ENCODE assay signal across 16 cellular contexts in genomic region chr17:9346296-9346926, GRCh38.
DNase-seq lines count a peak whose midpoint lies in the region; ATAC-seq and TF ChIP-seq lines count a peak whose summit lies in the region.
"Had no signal": no experiment of that assay in that cellular context is flagged by ENCODE, and none has a peak within 500 bp of the region (broad histone marks: within the 10 kb centered on the region; RNA-seq: fewer than 3 reads in every experiment).

No MANE protein-coding gene starts in this region.

- no peak overlapping the region for H3K4me3 Mint-ChIP-seq in osteocyte (ENCODE audit: unreplicated experiment)
- H3K4me3 Mint-ChIP-seq: H9 had no signal

- peak overlapping the region; percentile 86 for H3K27ac Mint-ChIP-seq in osteocyte (ENCODE audit: unreplicated experiment)
- H3K27ac Mint-ChIP-seq: H9 had no signal

- H3K4me3 ChIP-seq in vagina, result no peak overlapping the region
- H3K4me3 ChIP-seq: colonic mucosa, esophagus muscularis mucosa had no signal

- ATAC-seq in HG02798 (IDR thresholded peaks at IDR 0.05; ENCODE audit: poor library complexity, unreplicated experiment), result no peak
- ATAC-seq: SK-N-SH treated with all-trans-retinoic acid at 6 μM for 48 hours had no signal

- peaks cover 2% of the 10 kb centered on the region for H3K36me3 Mint-ChIP-seq in osteocyte (ENCODE audit: unreplicated experiment)

- H3K9me3 ChIP-seq in vagina, result no peaks in the 10 kb centered on the region
- H3K9me3 ChIP-seq: colonic mucosa, esophagus muscularis mucosa had no signal

- TF ChIP-seq CTCF in osteocyte (IDR thresholded peaks at IDR 0.05) (no peak), vagina (IDR thresholded peaks at IDR 0.05) (no peak)

- H3K27ac ChIP-seq in vagina, result no peak overlapping the region
- H3K27ac ChIP-seq: colonic mucosa, esophagus muscularis mucosa had no signal

- no peaks in the 10 kb centered on the region for H3K36me3 ChIP-seq in vagina
- H3K36me3 ChIP-seq: colonic mucosa, esophagus muscularis mucosa had no signal

- intact Hi-C loops in vagina (cut with DNase I), result no loop called here

- TF ChIP-seq POLR2A in vagina (IDR thresholded peaks at IDR 0.05), result no peak

- DNase-seq in SKM-1 treated with dmso at 0.1 percent for 144 hours (lab: John Stamatoyannopoulos, UW; ENCODE audit: unreplicated experiment) (peak; percentile 5), SKM-1 (lab: John Stamatoyannopoulos, UW; ENCODE audit: unreplicated experiment) (no peak), HT1080 (ENCODE audit: low read depth) (peak; percentile 50), amniotic epithelial cell (ENCODE audit: low read depth) (peak; percentile 82), osteocyte (ENCODE audit: extremely low spot score, unreplicated experiment) (no peak), vagina (ENCODE audit: extremely low spot score in 2 of 2) (no peak), NK-92 (lab: John Stamatoyannopoulos, UW; ENCODE audit: unreplicated experiment) (no peak)
- DNase-seq: activated CD4-positive, CD25-positive, alpha-beta regulatory T cell treated with anti-CD3 and anti-CD28 coated beads, Interleukin-2, amount 50 U/mL, for 72 hours; activated naive CD4-positive, alpha-beta T cell treated with Interleukin-2 at 50 U/mL for 16 hours; colonic mucosa; H9; NCI-H1436 treated with DMSO at 0.1 percent for 48 hours; NCI-H774 had no signal

- H3K4me1 Mint-ChIP-seq in osteocyte (ENCODE audit: unreplicated experiment), result peaks cover 45% of the 10 kb centered on the region

- H3K27me3 Mint-ChIP-seq in osteocyte (ENCODE audit: unreplicated experiment), result no peaks in the 10 kb centered on the region

- H3K4me1 ChIP-seq in vagina, result no peaks in the 10 kb centered on the region
- H3K4me1 ChIP-seq: colonic mucosa, esophagus muscularis mucosa had no signal

- H3K27me3 ChIP-seq in vagina, result no peaks in the 10 kb centered on the region
- H3K27me3 ChIP-seq: colonic mucosa, esophagus muscularis mucosa had no signal

- H3K9me3 Mint-ChIP-seq in osteocyte (ENCODE audit: unreplicated experiment), result no peaks in the 10 kb centered on the region
- H3K9me3 Mint-ChIP-seq: H9 had no signal

Comparison
In these comparisons a context has a peak if more than half of its experiments do, and no peak if none do; other contexts are left out.
1. DNase-seq: peak in SKM-1 treated with dmso at 0.1 percent for 144 hours (single experiment), HT1080 (single experiment) and amniotic epithelial cell (single experiment); none in SKM-1 (single experiment), osteocyte (single experiment), vagina (0 of 2) and NK-92 (single experiment).